ENCODE assay signal across 6 cellular contexts in genomic region chr20:23031346-23031745, GRCh38. TPM values are rescaled to one million over a fixed set of nuclear protein-coding genes. Genes with fewer than 3 reads are reported as not detected.
"Had no signal": no experiment of that assay in that cellular context is flagged by ENCODE, and none has a peak within 500 bp of the region (broad histone marks: within the 10 kb centered on the region; RNA-seq: fewer than 3 reads in every experiment).

No MANE protein-coding gene starts in this region.

- H2AFZ ChIP-seq: GM23338 had no signal

- H3K4me2 ChIP-seq: GM23338 had no signal

- H3K4me3 ChIP-seq: GM23338 had no signal

- ATAC-seq: GM23338 had no signal

- DNase-seq: H9, HCEC 1CT, IMR-90 had no signal

RNA-seq across cellular contexts. Expression of gene SSTR4, which starts 3.8 kb away (rescaled TPM):
- total RNA-seq: GM23338, H1, H9, HT-29, IMR-90 had no signal

RNA-seq across cellular contexts. Expression of gene THBD, which starts 18.1 kb away (rescaled TPM):
- total RNA-seq: HT-29, IMR-90 had no signal

RNA-seq across cellular contexts. Expression of gene CD93, which starts 54.8 kb away (rescaled TPM):
- total RNA-seq: GM23338, H9, HT-29 had no signal
